In the genomic region with DNA sequence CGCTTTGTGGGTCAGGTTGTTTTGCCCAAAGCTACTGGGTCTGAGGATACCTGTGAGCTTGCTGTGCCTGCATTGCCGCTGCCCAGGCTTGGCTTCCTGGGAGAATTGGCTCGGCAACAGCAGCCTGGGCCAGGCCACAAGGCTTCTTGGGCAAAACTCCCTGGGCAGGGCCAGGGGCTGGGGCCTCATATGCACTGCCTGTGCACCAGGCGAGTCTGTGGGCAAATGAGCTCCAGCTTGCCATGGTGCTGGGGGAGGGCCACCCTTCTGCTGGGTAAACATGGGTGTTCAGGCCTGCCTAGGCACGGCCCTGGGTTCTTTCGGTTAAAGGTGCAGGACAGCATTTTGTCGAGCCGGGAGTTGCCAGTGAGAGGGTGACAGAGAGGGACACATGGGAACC, we compare ENCODE assay signal across 16 cellular contexts. TPM values are rescaled to one million over a fixed set of nuclear protein-coding genes. Genes with fewer than 3 reads are reported as not detected.
DNase-seq lines count a peak whose midpoint lies in the region; ATAC-seq and TF ChIP-seq lines count a peak whose summit lies in the region.
"Had no signal": no experiment of that assay in that cellular context is flagged by ENCODE, and none has a peak within 500 bp of the region (broad histone marks: within the 10 kb centered on the region; RNA-seq: fewer than 3 reads in every experiment).

No MANE protein-coding gene starts in this region.

- CTCF ChIA-PET in Panc1 (lab: Charles Lee) = no interaction called here

- peak overlapping the region; percentile 8 for H3K27ac ChIP-seq in Panc1 (ENCODE audit: low read length)
- H3K27ac ChIP-seq in left ventricle myocardium inferior (replicated peaks) = peak overlapping the region; percentile 99
- H3K27ac ChIP-seq in psoas muscle = peak overlapping the region; percentile 36
- peak overlapping the region in 2 of 5 donors; percentile 8 to 24 for H3K27ac ChIP-seq in adrenal gland

- H3K9me3 ChIP-seq in Panc1 (ENCODE audit: control insufficient read depth, insufficient read depth, low read depth, low read length) (no peaks in the 10 kb centered on the region), left ventricle myocardium inferior (replicated peaks) (no peaks in the 10 kb centered on the region), psoas muscle (no peaks in the 10 kb centered on the region), adrenal gland (replicated peaks in 1 of 3) (no peaks in the 10 kb centered on the region)

- H3K4me1 ChIP-seq in Panc1 (ENCODE audit: control insufficient read depth, insufficient read depth, low read length) = peaks cover 93% of the 10 kb centered on the region
- peaks cover 99% of the 10 kb centered on the region for H3K4me1 ChIP-seq in left ventricle myocardium inferior
- H3K4me1 ChIP-seq in psoas muscle = peaks cover 72% of the 10 kb centered on the region
- peaks cover 20 to 76% of the 10 kb centered on the region in 2 donors for H3K4me1 ChIP-seq in adrenal gland (replicated peaks in 1 of 2)

- TF ChIP-seq POLR2A in adrenal gland (IDR thresholded peaks at IDR 0.05) = no peak

- intact Hi-C loops in Panc1 (cut with micrococcal nuclease; ENCODE audit: unreplicated experiment) = no loop called here
- intact Hi-C loops in left ventricle myocardium inferior (cut with micrococcal nuclease) = no loop called here
- intact Hi-C loops in psoas muscle (cut with DNase I) = no loop called here
- intact Hi-C loops in adrenal gland (cut with DNase I) = no loop called here

- POLR2A ChIA-PET in Panc1 (lab: Charles Lee) = no interaction called here

- TF ChIP-seq CTCF in Panc1 (IDR thresholded peaks at IDR 0.05) (no peak), left ventricle myocardium inferior (IDR thresholded peaks at IDR 0.05; ENCODE audit: borderline replicate concordance) (no peak), psoas muscle (IDR thresholded peaks at IDR 0.05) (no peak), adrenal gland (IDR thresholded peaks at IDR 0.05) (no peak)

- H3K4me3 ChIP-seq in Panc1 (ENCODE audit: low read depth in 2 of 2, low read length in 2 of 2) (no peak overlapping the region), left ventricle myocardium inferior (no peak overlapping the region), psoas muscle (peak overlapping the region; percentile 15), adrenal gland (no peak overlapping the region)

- no TSS peak for BruUV-seq in Panc1 (replicated peaks; lab: Mats Ljungman, UMichigan)

- H3K36me3 ChIP-seq in Panc1 (ENCODE audit: control insufficient read depth, insufficient read depth, low read length) (no peaks in the 10 kb centered on the region), left ventricle myocardium inferior (no peaks in the 10 kb centered on the region), psoas muscle (ENCODE audit: insufficient read depth in 1 of 2, low read depth in 1 of 2) (no peaks in the 10 kb centered on the region), adrenal gland (replicated peaks in 1 of 2) (no peaks in the 10 kb centered on the region)

- peak; percentile 52 for DNase-seq in Ammon's horn (ENCODE audit: low spot score)
- no peak for DNase-seq in Panc1 (ENCODE audit: low read depth, low spot score)
- DNase-seq in left ventricle myocardium inferior = no peak
- no peak for DNase-seq in psoas muscle
- no peak for DNase-seq in NCI-H2227 (lab: John Stamatoyannopoulos, UW; ENCODE audit: unreplicated experiment)
- DNase-seq in adrenal gland = no peak
- DNase-seq: activated B cell treated with CpG ODN at 0.5 μM for 24 hours; activated CD8-positive, alpha-beta memory T cell treated with anti-CD3 and anti-CD28 coated beads, Interleukin-2, amount 50 U/mL, for 48 hours; activated naive CD4-positive, alpha-beta T cell treated with anti-CD3 and anti-CD28 coated beads, Interleukin-2, amount 50 U/mL, for 16 hours; endodermal cell; H9; stimulated activated naive CD4-positive, alpha-beta T cell had no signal

- ATAC-seq in Panc1 = no peak
- ATAC-seq in psoas muscle = peak in 3 of 4 donors; percentile 22 to 52 (median 33)
- ATAC-seq in HG03342 (IDR thresholded peaks at IDR 0.05; ENCODE audit: unreplicated experiment) = no peak
- no peak for ATAC-seq in GM19328 (IDR thresholded peaks at IDR 0.05; ENCODE audit: unreplicated experiment)
- ATAC-seq: natural killer cell treated with Interleukin-12 subunit alpha and Interleukin-12 subunit beta and Interleukin-15 and Interleukin-18, amount 100 ng/mL, for 72 hours; sciatic nerve had no signal

- in situ Hi-C loops in Panc1 (cut with HindIII; ENCODE audit: low pct_unique_long_range_greater_than_20kb, low sequenced_read_pairs) = no loop called here

- WGBS in psoas muscle, 3 donors = 37 to 54% (median 40%) methylated on average over 8 of the region's 8 CpGs
- WGBS in adrenal gland, 4 donors = 67 to 82% (median 76%) methylated on average over 4 to 8 of the region's 8 CpGs

- H3K27me3 ChIP-seq in Panc1 (ENCODE audit: control insufficient read depth, insufficient read depth, low read length) (no peaks in the 10 kb centered on the region), left ventricle myocardium inferior (ENCODE audit: low read depth) (no peaks in the 10 kb centered on the region), psoas muscle (ENCODE audit: insufficient read depth in 3 of 3, low read length in 2 of 3) (no peaks in the 10 kb centered on the region), adrenal gland (no peaks in the 10 kb centered on the region)

RNA-seq across cellular contexts. Expression of gene ZMIZ1, which starts 19.4 kb away (rescaled TPM):
- total RNA-seq in Panc1 (2021; ENCODE audit: unreplicated experiment) (34.2 TPM), left ventricle myocardium inferior (55.9 TPM), psoas muscle (10 to 100 TPM; 30.0 to 37.6 (median 35.4) TPM), adrenal gland (100 to 1,000 TPM in 1 of 8 donors, 10 to 100 TPM in 7; 47.9 to 113 (median 58.7) TPM)
- polyA plus RNA-seq in Panc1 (2012; ENCODE audit: insufficient read length) = 29.1 TPM
- polyA plus RNA-seq in psoas muscle (10 to 100 TPM; 10.4 to 24.3 (median 22.0) TPM), adrenal gland (100 to 1,000 TPM in 1 of 3 donors, 10 to 100 TPM in 2; 17.9 to 109 (median 32.2) TPM)

Comparison
In these comparisons a context has a peak if more than half of its experiments do, and no peak if none do; other contexts are left out.
1. ATAC-seq: peak in psoas muscle (3 of 4); none in Panc1 (single experiment), HG03342 (single experiment) and GM19328 (single experiment).